ENCODE assay signal across 8 cellular contexts in genomic region chr2:35410431-35411061, GRCh38.
DNase-seq lines count a peak whose midpoint lies in the region; ATAC-seq and TF ChIP-seq lines count a peak whose summit lies in the region.

No MANE protein-coding gene starts in this region.

- H3K4me3 ChIP-seq in brain microvascular endothelial cell (ENCODE audit: low read depth, low read length) (no peak overlapping the region), kidney epithelial cell (ENCODE audit: low read depth, low read length) (no peak overlapping the region)

- H3K36me3 ChIP-seq in brain microvascular endothelial cell (replicated peaks) (no peaks in the 10 kb centered on the region), kidney epithelial cell (ENCODE audit: control insufficient read depth, insufficient read depth, low read length) (no peaks in the 10 kb centered on the region)

- TF ChIP-seq CTCF in brain microvascular endothelial cell (IDR thresholded peaks at IDR 0.05; ENCODE audit: low read depth, low read length, missing control alignments): peak; percentile 94
- peak; percentile 95 for TF ChIP-seq CTCF in kidney epithelial cell (IDR thresholded peaks at IDR 0.05; ENCODE audit: insufficient read depth, low read length, poor library complexity, severe bottlenecking)

- in situ Hi-C loops in brain microvascular endothelial cell (cut with HindIII; ENCODE audit: low pct_ligation_motif_present, low sequenced_read_pairs): no loop called here

- ATAC-seq in GM19035 (IDR thresholded peaks at IDR 0.05; ENCODE audit: unreplicated experiment) (peak; percentile 82), HG03457 (IDR thresholded peaks at IDR 0.05; ENCODE audit: unreplicated experiment) (peak; percentile 85)

- H3K27ac ChIP-seq in brain microvascular endothelial cell: no peak overlapping the region

- no peaks in the 10 kb centered on the region for H3K27me3 ChIP-seq in brain microvascular endothelial cell (replicated peaks)
- no peaks in the 10 kb centered on the region for H3K27me3 ChIP-seq in kidney epithelial cell (ENCODE audit: control insufficient read depth, insufficient read depth, low read length)

- DNase-seq in DMS114 treated with DMSO at 0.1 percent for 48 hours (lab: John Stamatoyannopoulos, UW; ENCODE audit: unreplicated experiment) (peak; percentile 4), RPMI8226 (peak; percentile 59), brain microvascular endothelial cell (peak; percentile 20), kidney epithelial cell (ENCODE audit: low read depth) (peak; percentile 7)
- DNase-seq in stimulated activated CD8-positive, alpha-beta memory T cell treated with anti-CD3 and anti-CD28 coated beads, Interleukin-2, amount 100 ng/mL, for 48 hours (ENCODE audit: low read depth in 2 of 2): peak; percentile 10 to 14
- DNase-seq in effector CD8-positive, alpha-beta T cell (lab: John Stamatoyannopoulos, UW): no peak
